ENCODE assay signal across 29 cellular contexts in genomic region chr6:90658497-90658896, GRCh38.
"Had no signal": no experiment of that assay in that cellular context is flagged by ENCODE, and none has a peak within 500 bp of the region (broad histone marks: within the 10 kb centered on the region; RNA-seq: fewer than 3 reads in every experiment).

No MANE protein-coding gene starts in this region.

- H3K36me3 ChIP-seq: left ventricle myocardium inferior, neural progenitor cell, neutrophil, right atrium auricular region, right lobe of liver, tibial nerve, uterus had no signal

- H3K4me3 ChIP-seq: left ventricle myocardium inferior, lung, neural progenitor cell, right atrium auricular region, right lobe of liver, smooth muscle cell, tibial nerve, uterus had no signal

- H3K4me1 Mint-ChIP-seq: immature natural killer cell; naive B cell; natural killer cell; stimulated activated memory B cell treated with anti-CD40 and anti-IgM and Interleukin-4, amounts not matched to agents 10 μg/mL and 1 μg/mL and 100 μg/mL, for 72 hours; stimulated activated naive CD8-positive, alpha-beta T cell treated with anti-CD3 and anti-CD28 coated beads, Interleukin-15, amount 100 ng/mL, for 72 hours had no signal

- H3K36me3 Mint-ChIP-seq: immature natural killer cell; mesothelial cell of epicardium; natural killer cell; neural progenitor cell; stimulated activated memory B cell treated with anti-CD40 and anti-IgM and Interleukin-4, amounts not matched to agents 10 μg/mL and 1 μg/mL and 100 μg/mL, for 72 hours; type B pancreatic cell had no signal

- DNase-seq: hypothalamus; immature natural killer cell; kidney; left colon; left ventricle myocardium inferior; mesendoderm; naive B cell; natural killer cell; nephron progenitor cell; occipital lobe; right lobe of liver; stimulated activated CD4-positive, alpha-beta T cell treated with anti-CD3 and anti-CD28 coated beads, Interleukin-1b, Interleukin-23, amount 100 ng/mL, for 48 hours; stimulated activated CD4-positive, alpha-beta T cell treated with anti-CD3 and anti-CD28 coated beads, Interleukin-2, amount 100 ng/mL, for 48 hours; stimulated activated CD4-positive, alpha-beta T cell treated with anti-CD3 and anti-CD28 coated beads, Interleukin-4, amount 100 ng/mL, for 4 hours; stimulated activated CD8-positive, alpha-beta memory T cell treated with anti-CD3 and anti-CD28 coated beads, Interleukin-4, amount 100 ng/mL, for 48 hours; stimulated activated naive CD4-positive, alpha-beta T cell treated with Interleukin-2 at 50 U/mL for 16 hours; stimulated activated naive CD8-positive, alpha-beta T cell treated with anti-CD3 and anti-CD28 coated beads, Interleukin-15, amount 100 ng/mL, for 72 hours; substantia nigra; uterus had no signal

- H3K4me1 ChIP-seq: left ventricle myocardium inferior, neural progenitor cell, right atrium auricular region, right lobe of liver, tibial nerve, uterus had no signal

- H3K27ac ChIP-seq: left ventricle myocardium inferior, neural progenitor cell, neutrophil, right atrium auricular region, right lobe of liver, tibial nerve, uterus had no signal

- H2AFZ ChIP-seq: neural progenitor cell had no signal

- H3K27me3 ChIP-seq: neural progenitor cell, neutrophil, right atrium auricular region, right lobe of liver, tibial nerve, uterus had no signal

- H3K27ac Mint-ChIP-seq: immature natural killer cell; mesothelial cell of epicardium; naive B cell; natural killer cell; nephron progenitor cell; neural progenitor cell; progenitor cell of endocrine pancreas; stimulated activated memory B cell treated with anti-CD40 and anti-IgM and Interleukin-4, amounts not matched to agents 10 μg/mL and 1 μg/mL and 100 μg/mL, for 72 hours; stimulated activated naive CD8-positive, alpha-beta T cell treated with anti-CD3 and anti-CD28 coated beads, Interleukin-15, amount 100 ng/mL, for 72 hours; type B pancreatic cell had no signal

- ATAC-seq: left colon; natural killer cell; right lobe of liver; stimulated activated memory B cell treated with anti-CD40 and anti-IgM and Interleukin-4, amounts not matched to agents 10 μg/mL and 1 μg/mL and 100 μg/mL, for 72 hours; stimulated activated naive CD8-positive, alpha-beta T cell treated with anti-CD3 and anti-CD28 coated beads, Interleukin-15, amount 100 ng/mL, for 72 hours had no signal

- H3K9me3 Mint-ChIP-seq: natural killer cell; neural progenitor cell; stimulated activated naive CD8-positive, alpha-beta T cell treated with anti-CD3 and anti-CD28 coated beads, Interleukin-15, amount 100 ng/mL, for 72 hours had no signal

- H3K4me2 ChIP-seq: neural progenitor cell, smooth muscle cell had no signal

- H3K4me3 Mint-ChIP-seq: immature natural killer cell; mesothelial cell of epicardium; naive B cell; natural killer cell; nephron progenitor cell; neural progenitor cell; stimulated activated memory B cell treated with anti-CD40 and anti-IgM and Interleukin-4, amounts not matched to agents 10 μg/mL and 1 μg/mL and 100 μg/mL, for 72 hours; stimulated activated naive CD8-positive, alpha-beta T cell treated with anti-CD3 and anti-CD28 coated beads, Interleukin-15, amount 100 ng/mL, for 72 hours; type B pancreatic cell had no signal

- H3K9me3 ChIP-seq: neutrophil, right lobe of liver, uterus had no signal

- H3K9ac ChIP-seq: neural progenitor cell had no signal
